In the genomic region with DNA sequence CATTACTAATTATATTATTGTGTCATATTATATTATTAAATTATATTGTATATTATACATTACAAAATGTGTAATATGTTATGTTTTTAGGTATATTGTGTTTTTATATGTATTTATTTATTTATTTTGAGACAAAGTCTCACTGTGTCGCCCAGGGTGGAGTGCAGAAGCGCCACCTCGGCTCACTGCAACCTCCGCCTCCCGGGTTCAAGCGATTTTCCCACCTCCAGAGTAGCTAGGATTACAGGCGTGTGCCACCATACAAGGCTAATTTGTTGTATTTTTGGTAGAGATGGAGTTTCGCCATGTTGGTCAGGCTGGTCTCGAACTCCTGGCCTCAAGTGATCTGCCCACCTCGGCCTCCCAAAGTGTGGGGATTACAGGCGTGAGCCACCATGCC, we compare ENCODE assay signal across 5 cellular contexts. TPM values are rescaled to one million over a fixed set of nuclear protein-coding genes. Genes with fewer than 3 reads are reported as not detected.
"Had no signal": no experiment of that assay in that cellular context is flagged by ENCODE, and none has a peak within 500 bp of the region (broad histone marks: within the 10 kb centered on the region; RNA-seq: fewer than 3 reads in every experiment).

No MANE protein-coding gene starts in this region.

RNA-seq across cellular contexts. Expression of gene GRIP2, which starts 24.6 kb away (rescaled TPM):
- total RNA-seq: naive thymus-derived CD4-positive, alpha-beta T cell; naive thymus-derived CD8-positive, alpha-beta T cell; natural killer cell; natural killer cell treated with Interleukin-12 subunit alpha and Interleukin-12 subunit beta and Interleukin-15 and Interleukin-18, amount 100 ng/mL, for 72 hours; pulmonary artery endothelial cell had no signal
